Comparison of ENCODE assay signal across 9 cellular contexts in the genomic region with DNA sequence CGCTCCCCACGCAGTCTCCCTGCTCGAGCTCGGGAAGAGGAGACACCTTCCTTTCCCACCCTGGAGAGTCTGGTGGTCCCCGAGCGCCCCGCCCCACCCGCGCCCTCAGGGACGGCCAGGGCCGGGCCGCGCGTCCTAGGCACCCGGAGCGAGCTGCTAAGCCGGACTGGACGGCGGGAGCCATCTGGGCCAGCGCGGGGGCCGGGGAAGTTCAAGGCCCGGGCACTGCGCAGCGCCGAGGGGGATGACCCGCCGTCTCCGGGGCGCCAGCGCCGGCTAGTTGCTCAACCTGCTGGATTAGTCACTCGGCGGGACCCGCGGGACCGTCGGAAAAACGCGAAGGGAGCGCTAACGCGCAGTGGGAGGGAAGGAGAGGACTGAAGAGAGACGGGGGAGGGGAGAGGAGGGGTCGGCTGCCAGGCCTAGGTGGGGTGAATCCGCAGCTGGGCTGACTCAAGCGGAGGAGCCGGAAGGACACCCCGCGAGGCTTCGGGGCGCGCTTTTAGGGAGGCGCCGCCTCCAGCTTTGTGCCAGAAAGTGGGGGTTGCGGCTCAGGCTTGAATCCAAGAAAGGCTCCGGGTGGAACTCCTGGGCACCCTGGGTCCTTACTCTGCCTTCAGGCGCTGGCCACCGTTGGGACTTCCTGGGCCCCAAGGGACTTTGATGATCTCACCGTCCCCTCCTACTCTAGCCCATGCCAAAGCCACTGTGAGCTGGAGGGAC.
DNase-seq lines count a peak whose midpoint lies in the region; ATAC-seq and TF ChIP-seq lines count a peak whose summit lies in the region.
"Had no signal": no experiment of that assay in that cellular context is flagged by ENCODE, and none has a peak within 500 bp of the region (broad histone marks: within the 10 kb centered on the region; RNA-seq: fewer than 3 reads in every experiment).

No MANE protein-coding gene starts in this region.

- H3K9me3 Mint-ChIP-seq in CD8-positive, alpha-beta T cell = no peaks in the 10 kb centered on the region
- no peaks in the 10 kb centered on the region for H3K9me3 Mint-ChIP-seq in neural progenitor cell

- peak overlapping the region; percentile 81 for H3K4me2 ChIP-seq in neural progenitor cell

- H3K27ac Mint-ChIP-seq in CD8-positive, alpha-beta T cell = no peak overlapping the region
- H3K27ac Mint-ChIP-seq in neural progenitor cell = peak overlapping the region; percentile 42

- H3K27ac ChIP-seq in CD8-positive, alpha-beta T cell (ENCODE audit: low read depth, low read length) = no peak overlapping the region
- no peak overlapping the region for H3K27ac ChIP-seq in neural progenitor cell
- H3K27ac ChIP-seq: SK-N-MC had no signal

- CTCF ChIA-PET in CD8-positive, alpha-beta T cell (lab: Charles Lee) = interaction anchor here (1.3 kb wide), 1 partner anchor 46 kb away, joined by 4 read pairs; no protein-coding TSS in a partner anchor

- TF ChIP-seq CTCF in CD8-positive, alpha-beta T cell (IDR thresholded peaks at IDR 0.05) = no peak
- TF ChIP-seq CTCF in epithelial cell of proximal tubule (conservative IDR thresholded peaks at IDR 0.05; ENCODE audit: low read depth, low read length) (no peak), neural progenitor cell (IDR thresholded peaks at IDR 0.05) (no peak)

- H3F3A ChIP-seq in neural progenitor cell (ENCODE audit: low read depth) = peaks cover 38% of the 10 kb centered on the region

- H4K20me1 ChIP-seq in neural progenitor cell (ENCODE audit: low read depth) = peaks cover 4% of the 10 kb centered on the region

- peak overlapping the region; percentile 13 for H3K4me3 ChIP-seq in CD8-positive, alpha-beta T cell (ENCODE audit: low read depth, low read length)
- H3K4me3 ChIP-seq in epithelial cell of proximal tubule (ENCODE audit: low read depth, low read length) (peak overlapping the region; percentile 14), neural progenitor cell (peak overlapping the region; percentile 43)
- H3K4me3 ChIP-seq: SK-N-MC had no signal

- peaks cover 12% of the 10 kb centered on the region for H3K4me1 Mint-ChIP-seq in CD8-positive, alpha-beta T cell (ENCODE audit: low read depth)
- H3K4me1 Mint-ChIP-seq in neural progenitor cell = peaks cover 51% of the 10 kb centered on the region

- H3K27me3 Mint-ChIP-seq in CD8-positive, alpha-beta T cell (ENCODE audit: low read depth) = peaks cover 68% of the 10 kb centered on the region
- peaks cover 50% of the 10 kb centered on the region for H3K27me3 Mint-ChIP-seq in neural progenitor cell (ENCODE audit: insufficient read depth, low read depth)

- H3K79me2 ChIP-seq in neural progenitor cell (ENCODE audit: low read depth) = no peaks in the 10 kb centered on the region

- H3K9ac ChIP-seq in neural progenitor cell = no peak overlapping the region

- H3K36me3 ChIP-seq in CD8-positive, alpha-beta T cell (ENCODE audit: insufficient read depth, low read length) = no peaks in the 10 kb centered on the region
- no peaks in the 10 kb centered on the region for H3K36me3 ChIP-seq in neural progenitor cell

- H3K36me3 Mint-ChIP-seq in CD8-positive, alpha-beta T cell = no peaks in the 10 kb centered on the region
- H3K36me3 Mint-ChIP-seq in neural progenitor cell = no peaks in the 10 kb centered on the region

- H3K27me3 ChIP-seq in CD8-positive, alpha-beta T cell (ENCODE audit: insufficient read depth, low read length) = peaks cover 13% of the 10 kb centered on the region
- H3K27me3 ChIP-seq in neural progenitor cell = peaks cover 80% of the 10 kb centered on the region

- DNase-seq in CD8-positive, alpha-beta T cell = no peak
- DNase-seq in NCI-H460 (ENCODE audit: extremely low read depth, low read depth) (peak; percentile 40), epithelial cell of proximal tubule (ENCODE audit: low read depth) (no peak), neural progenitor cell (ENCODE audit: low spot score) (peak; percentile 57), NCI-H345 treated with DMSO at 0.1 percent for 48 hours (lab: John Stamatoyannopoulos, UW; ENCODE audit: unreplicated experiment) (no peak), HPDE6-E6E7 (ENCODE audit: extremely low spot score) (no peak)

- no peaks in the 10 kb centered on the region for H3K4me1 ChIP-seq in CD8-positive, alpha-beta T cell (ENCODE audit: insufficient read depth, low read length)
- H3K4me1 ChIP-seq in neural progenitor cell = peaks cover 46% of the 10 kb centered on the region

- intact Hi-C loops in CD8-positive, alpha-beta T cell (cut with DNase I, micrococcal nuclease) = no loop called here

- H3K4me3 Mint-ChIP-seq in CD8-positive, alpha-beta T cell = peak overlapping the region; percentile 69
- peak overlapping the region; percentile 56 for H3K4me3 Mint-ChIP-seq in neural progenitor cell

- ATAC-seq in CD8-positive, alpha-beta T cell = no peak
- ATAC-seq in HG03457 (IDR thresholded peaks at IDR 0.05; ENCODE audit: unreplicated experiment) = no peak
- ATAC-seq in GM18861 (IDR thresholded peaks at IDR 0.05; ENCODE audit: unreplicated experiment) = no peak

- no peak overlapping the region for H2AFZ ChIP-seq in neural progenitor cell (replicated peaks)

- H3K9me3 ChIP-seq in CD8-positive, alpha-beta T cell (ENCODE audit: low read length) = no peaks in the 10 kb centered on the region
- H3K9me3 ChIP-seq in neural progenitor cell (ENCODE audit: low read depth) = no peaks in the 10 kb centered on the region

- POLR2A ChIA-PET in CD8-positive, alpha-beta T cell (lab: Charles Lee) = no interaction called here

Comparison
In these comparisons a context has a peak if more than half of its experiments do, and no peak if none do; other contexts are left out.
1. DNase-seq: peak in NCI-H460 (single experiment) and neural progenitor cell (single experiment); none in CD8-positive, alpha-beta T cell (0 of 7), epithelial cell of proximal tubule (single experiment), NCI-H345 treated with DMSO at 0.1 percent for 48 hours (single experiment) and HPDE6-E6E7 (single experiment).
2. Peak in every context shown above with its lines, with median percentiles within 50 percentile points of each other: H3K4me3 ChIP-seq.